17 cellular contexts compared by ENCODE assay signal in the genomic region with DNA sequence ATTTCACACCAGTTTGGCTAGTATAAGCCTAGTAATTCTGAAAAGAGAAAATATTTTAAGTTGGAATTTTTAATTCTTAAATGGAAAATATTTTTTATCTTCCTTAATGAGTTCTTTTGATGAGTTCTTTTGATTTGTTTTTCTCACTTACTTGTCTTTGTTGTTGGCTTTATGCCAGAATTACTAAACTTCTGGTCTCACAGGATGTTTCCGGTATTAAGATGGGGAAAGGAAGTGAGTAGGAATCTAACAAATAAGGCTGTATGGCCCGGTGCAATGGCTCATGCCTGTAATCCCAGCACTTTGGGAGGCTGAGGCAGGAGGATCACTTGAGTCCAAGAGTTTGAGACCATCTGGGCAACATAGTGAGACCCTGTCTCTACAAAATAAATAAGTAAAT.
"Had no signal": no experiment of that assay in that cellular context is flagged by ENCODE, and none has a peak within 500 bp of the region (broad histone marks: within the 10 kb centered on the region; RNA-seq: fewer than 3 reads in every experiment).

No MANE protein-coding gene starts in this region.

- H3K27me3 ChIP-seq: colonic mucosa, dorsolateral prefrontal cortex, esophagus squamous epithelium, hepatocyte, neutrophil, sigmoid colon had no signal

- H3K9me3 Mint-ChIP-seq: type B pancreatic cell had no signal

- DNase-seq: colonic mucosa; dorsolateral prefrontal cortex; effector CD8-positive, alpha-beta T cell; esophagus squamous epithelium; foreskin fibroblast; head of caudate nucleus; left colon; left ventricle myocardium superior; naive thymus-derived CD4-positive, alpha-beta T cell; psoas muscle; sigmoid colon; stimulated activated naive CD4-positive, alpha-beta T cell treated with Interleukin-2 at 50 U/mL for 16 hours had no signal

- H3K4me3 ChIP-seq: colonic mucosa, dorsolateral prefrontal cortex, esophagus squamous epithelium, hepatocyte, lung, psoas muscle, sigmoid colon, skin epidermis had no signal

- H3K36me3 Mint-ChIP-seq: naive thymus-derived CD4-positive, alpha-beta T cell had no signal

- H3K27me3 Mint-ChIP-seq: naive thymus-derived CD4-positive, alpha-beta T cell; type B pancreatic cell had no signal

- ATAC-seq: left colon; left ventricle myocardium superior; naive thymus-derived CD4-positive, alpha-beta T cell; psoas muscle had no signal

- H3K9me3 ChIP-seq: colonic mucosa, esophagus squamous epithelium, neutrophil, psoas muscle, sigmoid colon had no signal

- H3K36me3 ChIP-seq: colonic mucosa, esophagus squamous epithelium, neutrophil had no signal

- H3K4me1 Mint-ChIP-seq: naive thymus-derived CD4-positive, alpha-beta T cell had no signal

- H3K27ac ChIP-seq: colonic mucosa, dorsolateral prefrontal cortex, esophagus squamous epithelium, hepatocyte, neutrophil, psoas muscle, sigmoid colon, skin epidermis had no signal

- H3K4me2 ChIP-seq: hepatocyte had no signal

- H3K4me1 ChIP-seq: colonic mucosa had no signal

- H3K27ac Mint-ChIP-seq: naive thymus-derived CD4-positive, alpha-beta T cell; type B pancreatic cell had no signal

- H2AFZ ChIP-seq: hepatocyte had no signal

- H3K4me3 Mint-ChIP-seq: naive thymus-derived CD4-positive, alpha-beta T cell; type B pancreatic cell had no signal
